ENCODE assay signal across 8 cellular contexts in genomic region chr6:148760568-148761531, GRCh38. TPM values are rescaled to one million over a fixed set of nuclear protein-coding genes. Genes with fewer than 3 reads are reported as not detected.
DNase-seq lines count a peak whose midpoint lies in the region; ATAC-seq and TF ChIP-seq lines count a peak whose summit lies in the region.

No MANE protein-coding gene starts in this region.

- DNase-seq in AG04449 (ENCODE audit: low read depth, low spot score) = peak; percentile 90
- DNase-seq in T-helper 17 cell = peak in 2 of 3 donors; percentile 35 to 53
- DNase-seq in cardiac fibroblast (ENCODE audit: low read depth in 2 of 2) = peak; percentile 93 to 95
- peak; percentile 48 for DNase-seq in kidney tubule cell (ENCODE audit: low spot score)
- peak; percentile 36 for DNase-seq in stimulated activated CD4-positive, alpha-beta T cell treated with anti-CD3 and anti-CD28 coated beads, Interleukin-4, amount 100 ng/mL, for 1 hour
- DNase-seq in COR-L47 (lab: John Stamatoyannopoulos, UW) = no peak

- POLR2A ChIA-PET in AG04449 (lab: Yijun Ruan, JAX) = interaction anchor here (1.0 kb wide), 1 partner anchor 12 kb away, joined by 5 read pairs; no protein-coding TSS in a partner anchor

- H3K4me3 Mint-ChIP-seq in T-helper 17 cell = peak overlapping the region; percentile 87

- ATAC-seq in GM19043 (IDR thresholded peaks at IDR 0.05; ENCODE audit: low read depth, unreplicated experiment) (peak; percentile 33), HG03439 (IDR thresholded peaks at IDR 0.05; ENCODE audit: unreplicated experiment) (peak; percentile 24), T-helper 17 cell (peak; percentile 69)

- no peaks in the 10 kb centered on the region for H3K27me3 Mint-ChIP-seq in T-helper 17 cell

- H3K4me1 Mint-ChIP-seq in T-helper 17 cell = peaks cover 69% of the 10 kb centered on the region

- H3K4me3 ChIP-seq in AG04449 (ENCODE audit: low read depth, low read length) = peak overlapping the region; percentile 55
- H3K4me3 ChIP-seq in cardiac fibroblast (replicated peaks in 1 of 2; ENCODE audit: low read depth in 2 of 2, low read length in 2 of 2) = peak overlapping the region; percentile 30 to 42

- H3K27ac Mint-ChIP-seq in T-helper 17 cell = peak overlapping the region; percentile 99

- TF ChIP-seq CTCF in AG04449 (IDR thresholded peaks at IDR 0.05; ENCODE audit: insufficient read depth, low read length, missing control alignments) = no peak
- no peak for TF ChIP-seq CTCF in cardiac fibroblast (IDR thresholded peaks at IDR 0.05; ENCODE audit: low read depth, low read length)

- CTCF ChIA-PET in AG04449 (lab: Yijun Ruan, JAX) = interaction anchor here (0.7 to 3.3 kb wide), 4 partner anchors 8 to 183 kb away, joined by 3 to 10 read pairs (median 4); no protein-coding TSS in a partner anchor

- no peaks in the 10 kb centered on the region for H3K36me3 Mint-ChIP-seq in T-helper 17 cell (ENCODE audit: low read depth)

- H3K9me3 ChIP-seq in T-helper 17 cell (ENCODE audit: control insufficient read depth, low read length, poor library complexity, severe bottlenecking) = no peaks in the 10 kb centered on the region

RNA-seq across cellular contexts. Expression of gene UST, which starts 14.0 kb away (rescaled TPM):
- 1 to 10 TPM; 3.8 to 7.3 TPM for total RNA-seq in T-helper 17 cell
